Comparison of ENCODE assay signal across 1 cellular context in genomic region chr7:151452141-151452571, GRCh38.
TF ChIP-seq lines count a peak whose summit lies in the region.

No MANE protein-coding gene starts in this region.

TF ChIP-seq in GM23338, 12 proteins besides CTCF, POLR2A, EP300 and RAD21 (continued from another document):
- TF ChIP-seq JUNB (IDR thresholded peaks at IDR 0.05; ENCODE audit: unreplicated experiment) (no peak), ETS1 (IDR thresholded peaks at IDR 0.05) (no peak), REST (IDR thresholded peaks at IDR 0.05; ENCODE audit: unreplicated experiment) (no peak), ZNF114 (CRISPR knock-in tag; IDR thresholded peaks at IDR 0.05) (no peak)
